In the genomic region with DNA sequence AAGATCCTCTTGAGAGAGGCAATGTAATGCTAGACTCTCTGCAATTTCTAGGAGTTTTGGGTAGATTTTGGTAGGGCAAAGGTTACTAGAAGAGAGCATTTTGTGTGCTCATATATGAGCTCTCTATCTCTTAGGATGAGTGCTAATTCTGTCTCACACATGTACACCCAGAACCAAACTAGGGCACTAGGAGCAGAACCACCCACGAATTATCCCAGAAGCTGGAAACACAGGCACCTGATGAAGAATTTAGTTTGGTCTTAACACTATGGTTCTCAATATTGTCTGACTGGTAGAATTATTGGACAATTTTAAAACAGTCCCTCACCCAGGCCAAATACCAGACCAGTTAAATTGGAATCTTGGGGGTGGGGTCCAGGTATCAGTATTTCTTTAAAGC, we compare ENCODE assay signal across 20 cellular contexts.
DNase-seq lines count a peak whose midpoint lies in the region; ATAC-seq, FAIRE-seq and TF ChIP-seq lines count a peak whose summit lies in the region.
"Had no signal": no experiment of that assay in that cellular context is flagged by ENCODE, and none has a peak within 500 bp of the region (broad histone marks: within the 10 kb centered on the region; RNA-seq: fewer than 3 reads in every experiment).

No MANE protein-coding gene starts in this region.

- no peak overlapping the region for H2AFZ ChIP-seq in smooth muscle cell (ENCODE audit: low read depth)

- TF ChIP-seq EP300 in gastroesophageal sphincter (IDR thresholded peaks at IDR 0.05), result no peak

- peaks cover 20% of the 10 kb centered on the region for H3F3A ChIP-seq in smooth muscle cell (ENCODE audit: low read depth)

- no peak for ATAC-seq in gastroesophageal sphincter
- ATAC-seq: A549; CD8-positive, alpha-beta T cell had no signal

- no peak overlapping the region for H3K4me2 ChIP-seq in smooth muscle cell
- H3K4me2 ChIP-seq: A549; BLaER1 treated with 17β-estradiol and CSF1 and Interleukin-3, amounts not matched to agents 10 nM and 100 nM had no signal

- no peak overlapping the region for H3K4me3 ChIP-seq in gastroesophageal sphincter
- no peak overlapping the region for H3K4me3 ChIP-seq in smooth muscle cell
- H3K4me3 ChIP-seq: A549; BLaER1 treated with 17β-estradiol and CSF1 and Interleukin-3, amounts not matched to agents 10 nM and 100 nM had no signal

- peaks cover 45% of the 10 kb centered on the region for H4K20me1 ChIP-seq in smooth muscle cell (ENCODE audit: low read depth)
- H4K20me1 ChIP-seq: BLaER1 treated with 17β-estradiol and CSF1 and Interleukin-3, amounts not matched to agents 10 nM and 100 nM had no signal

- TF ChIP-seq CTCF in D721Med (IDR thresholded peaks at IDR 0.05; ENCODE audit: insufficient read depth, missing control alignments), result no peak
- TF ChIP-seq CTCF in gastroesophageal sphincter (IDR thresholded peaks at IDR 0.05), result no peak
- TF ChIP-seq CTCF in smooth muscle cell (IDR thresholded peaks at IDR 0.05; ENCODE audit: borderline replicate concordance, insufficient read depth, poor library complexity, severe bottlenecking), result no peak

- DNase-seq in D721Med (ENCODE audit: insufficient read length, low spot score) (no peak), smooth muscle cell (lab: John Stamatoyannopoulos, UW; ENCODE audit: unreplicated experiment) (no peak), substantia nigra (lab: John Stamatoyannopoulos, UW) (no peak), SIG-M5 (lab: John Stamatoyannopoulos, UW) (no peak)
- no peak for DNase-seq in stimulated activated CD4-positive, alpha-beta T cell treated with anti-CD3 and anti-CD28 coated beads, Interleukin-4, amount 100 ng/mL, for 1 hour
- DNase-seq: AML-193; Caco-2; Calu3; CD4-positive, alpha-beta T cell; CD8-positive, alpha-beta T cell; DMS79 treated with DMSO at 0.1 percent for 48 hours; GF-D8 had no signal

- H3K9ac ChIP-seq in smooth muscle cell (ENCODE audit: low read depth), result no peak overlapping the region
- H3K9ac ChIP-seq: BLaER1 treated with 17β-estradiol and CSF1 and Interleukin-3, amounts not matched to agents 10 nM and 100 nM had no signal

- peaks cover 9% of the 10 kb centered on the region for H3K79me2 ChIP-seq in smooth muscle cell (ENCODE audit: low read depth)

- H3K9me3 ChIP-seq in gastroesophageal sphincter (no peaks in the 10 kb centered on the region), smooth muscle cell (replicated peaks; ENCODE audit: low read depth) (no peaks in the 10 kb centered on the region)
- H3K9me3 ChIP-seq: A549; BLaER1 treated with 17β-estradiol and CSF1 and Interleukin-3, amounts not matched to agents 10 nM and 100 nM; Caco-2 had no signal

- 80 to 100% methylated on average over 1 of the region's 1 CpG for WGBS in gastroesophageal sphincter (ENCODE audit: low coverage in 1 of 2), 2 donors
- 95% methylated on average over 1 of the region's 1 CpG for WGBS in smooth muscle cell (ENCODE audit: low lambda C conversion rate)

- H3K27ac ChIP-seq in gastroesophageal sphincter (peak overlapping the region in 3 of 4 donors; percentile 14 to 58 (median 53)), smooth muscle cell (ENCODE audit: low read depth) (peak overlapping the region; percentile 55), substantia nigra (ENCODE audit: low read depth, low read length, poor library complexity, severe bottlenecking) (no peak overlapping the region)
- H3K27ac ChIP-seq: 22Rv1; A549; BLaER1 treated with 17β-estradiol and CSF1 and Interleukin-3, amounts not matched to agents 10 nM and 100 nM; C4-2B had no signal

- H3K4me1 ChIP-seq in gastroesophageal sphincter (peaks cover 0 to 58% (median 9%) of the 10 kb centered on the region in 3 donors), smooth muscle cell (ENCODE audit: low read depth) (peaks cover 26% of the 10 kb centered on the region)
- H3K4me1 ChIP-seq: BLaER1 treated with 17β-estradiol and CSF1 and Interleukin-3, amounts not matched to agents 10 nM and 100 nM had no signal

- TF ChIP-seq POLR2A in gastroesophageal sphincter (IDR thresholded peaks at IDR 0.05), result no peak

- H3K36me3 ChIP-seq in gastroesophageal sphincter (peaks cover 0 to 28% of the 10 kb centered on the region in 2 donors), smooth muscle cell (ENCODE audit: low read depth) (no peaks in the 10 kb centered on the region)
- H3K36me3 ChIP-seq: BLaER1 treated with 17β-estradiol and CSF1 and Interleukin-3, amounts not matched to agents 10 nM and 100 nM had no signal

- peak; percentile 16 for FAIRE-seq in D721Med (lab: Jason Lieb, UNC)
- FAIRE-seq: A549, G401.6, GM12891, GM19239 had no signal

- H3K27me3 ChIP-seq in gastroesophageal sphincter, result no peaks in the 10 kb centered on the region
- H3K27me3 ChIP-seq in smooth muscle cell (ENCODE audit: low read depth), result no peaks in the 10 kb centered on the region
- H3K27me3 ChIP-seq: BLaER1 treated with 17β-estradiol and CSF1 and Interleukin-3, amounts not matched to agents 10 nM and 100 nM had no signal
